In the genomic region with DNA sequence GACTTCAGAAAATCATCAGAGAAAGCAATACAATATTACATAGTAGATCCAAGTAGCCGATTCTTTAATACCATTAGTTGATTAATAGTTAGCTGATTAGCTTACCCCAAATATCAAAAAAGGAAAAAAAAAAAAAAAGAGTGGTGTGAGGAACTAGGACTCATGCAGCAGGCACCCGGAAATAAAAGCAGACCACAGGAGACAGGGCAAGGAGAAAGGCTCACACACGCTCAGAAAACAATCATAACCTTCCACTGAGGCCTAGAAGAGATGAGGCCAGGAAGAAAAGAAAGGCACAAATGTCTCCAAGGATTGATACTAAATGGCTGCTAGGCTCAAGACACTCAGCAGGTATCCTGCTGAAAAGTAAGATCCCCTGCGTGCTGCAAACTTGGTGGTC, we compare ENCODE assay signal across 10 cellular contexts. TPM values are rescaled to one million over a fixed set of nuclear protein-coding genes. Genes with fewer than 3 reads are reported as not detected.
DNase-seq lines count a peak whose midpoint lies in the region; ATAC-seq and TF ChIP-seq lines count a peak whose summit lies in the region.
"Had no signal": no experiment of that assay in that cellular context is flagged by ENCODE, and none has a peak within 500 bp of the region (broad histone marks: within the 10 kb centered on the region; RNA-seq: fewer than 3 reads in every experiment).

No MANE protein-coding gene starts in this region.

- H2BK5ac ChIP-seq in H9 (ENCODE audit: insufficient read length, low read length), result no peak overlapping the region

- H4K8ac ChIP-seq in H9 (replicated peaks; ENCODE audit: insufficient read length, low read depth, low read length), result no peak overlapping the region

- no peak overlapping the region for H3K4me3 Mint-ChIP-seq in H9
- H3K4me3 Mint-ChIP-seq in naive B cell, result peak overlapping the region in 2 of 8 donors; percentile 27 to 34
- H3K4me3 Mint-ChIP-seq: IgD-negative memory B cell had no signal

- H3K9ac ChIP-seq in BLaER1 (no peak overlapping the region), H9 (ENCODE audit: extremely low read depth, insufficient read length, low read length) (no peak overlapping the region)

- WGBS in H9 (ENCODE audit: extremely low coverage, insufficient read length, low lambda C conversion rate), result no CpG with 5 or more reads among the region's 4 CpGs
- WGBS in spleen, 5 donors, result 36 to 50% (median 44%) methylated on average over 4 of the region's 4 CpGs

- no peak overlapping the region for H4K91ac ChIP-seq in H9 (ENCODE audit: insufficient read length, low read depth, low read length)

- no peak for TF ChIP-seq CTCF in H9 (conservative IDR thresholded peaks at IDR 0.05)
- no peak for TF ChIP-seq CTCF in astrocyte of the spinal cord (IDR thresholded peaks at IDR 0.05; ENCODE audit: low read depth, low read length)
- no peak for TF ChIP-seq CTCF in spleen (IDR thresholded peaks at IDR 0.05 in 8 of 11, conservative IDR thresholded peaks at IDR 0.05 in 3 of 11)

- H2AK5ac ChIP-seq in H9 (ENCODE audit: insufficient read length, low read length), result no peak overlapping the region

- H4K20me1 ChIP-seq in BLaER1 (no peaks in the 10 kb centered on the region), H9 (ENCODE audit: control insufficient read depth, insufficient read depth, insufficient read length) (no peaks in the 10 kb centered on the region)

- H3K36me3 ChIP-seq in BLaER1 (peaks cover 5% of the 10 kb centered on the region; the same call in 1 of the 2 replicates), spleen (peaks cover 0 to 8% (median 0%) of the 10 kb centered on the region in 6 donors)
- H3K36me3 ChIP-seq: neutrophil had no signal

- H2AFZ ChIP-seq in H9 (ENCODE audit: low read length), result no peak overlapping the region

- H3K56ac ChIP-seq in H9 (ENCODE audit: insufficient read length, low read depth, low read length), result no peak overlapping the region

- no peak overlapping the region for H3K18ac ChIP-seq in H9 (ENCODE audit: insufficient read length, low read depth, low read length)

- H3K9me3 ChIP-seq in BLaER1 (no peaks in the 10 kb centered on the region), H9 (ENCODE audit: control insufficient read depth, low read depth, low read length) (no peaks in the 10 kb centered on the region), spleen (no peaks in the 10 kb centered on the region)
- H3K9me3 ChIP-seq: neutrophil had no signal

- 0 out of 7 replicates have a peak overlapping the region, but pooled peaks have one; percentile 3 to 40 (median 6) for H3K27ac Mint-ChIP-seq in H9
- H3K27ac Mint-ChIP-seq in naive B cell, result peak overlapping the region in 4 of 6 donors; percentile 24 to 90 (median 37)
- H3K27ac Mint-ChIP-seq: IgD-negative memory B cell had no signal

- no peaks in the 10 kb centered on the region for H3K9me3 Mint-ChIP-seq in H9
- no peaks in the 10 kb centered on the region for H3K9me3 Mint-ChIP-seq in naive B cell
- H3K9me3 Mint-ChIP-seq: IgD-negative memory B cell had no signal

- no peak overlapping the region for H4K5ac ChIP-seq in H9 (ENCODE audit: insufficient read length, low read depth, low read length)

- H3K23ac ChIP-seq in H9 (ENCODE audit: insufficient read length, low read depth, low read length), result no peak overlapping the region

- no peak overlapping the region for H2BK15ac ChIP-seq in H9 (ENCODE audit: low read depth, low read length)

- ATAC-seq in naive B cell (ENCODE audit: low read depth in 2 of 2), result no peak
- no peak for ATAC-seq in activated CD4-positive, CD25-positive, alpha-beta regulatory T cell treated with anti-CD3 and anti-CD28 coated beads, Interleukin-2, amount 50 U/mL, for 24 hours

- H3K4me2 ChIP-seq in BLaER1 (peak overlapping the region; percentile 43), H9 (ENCODE audit: insufficient read depth, insufficient read length, low read length) (no peak overlapping the region)

- H3K79me2 ChIP-seq in H9 (ENCODE audit: insufficient read depth, low read length), result no peaks in the 10 kb centered on the region

- H3K27me3 Mint-ChIP-seq in H9 (ENCODE audit: low read depth) (no peaks in the 10 kb centered on the region), naive B cell (no peaks in the 10 kb centered on the region)
- H3K27me3 Mint-ChIP-seq: IgD-negative memory B cell had no signal

- in situ Hi-C loops in astrocyte of the spinal cord (cut with HindIII; ENCODE audit: low sequenced_read_pairs), result no loop called here

- H2BK20ac ChIP-seq in H9 (ENCODE audit: low read depth, low read length, poor library complexity, severe bottlenecking), result no peak overlapping the region

- H3K14ac ChIP-seq in H9 (ENCODE audit: insufficient read depth, low read length), result no peak overlapping the region

- H3K27me3 ChIP-seq in BLaER1 (no peaks in the 10 kb centered on the region), H9 (ENCODE audit: insufficient read depth, low read length) (no peaks in the 10 kb centered on the region), spleen (replicated peaks in 1 of 7) (no peaks in the 10 kb centered on the region)
- H3K27me3 ChIP-seq: neutrophil had no signal

- no peak overlapping the region for H3K4ac ChIP-seq in H9 (ENCODE audit: low read depth, low read length)

- no peaks in the 10 kb centered on the region for H3K79me1 ChIP-seq in H9 (ENCODE audit: insufficient read depth, low read depth, low read length, poor library complexity, severe bottlenecking)

- no peak overlapping the region for H3K27ac ChIP-seq in BLaER1
- no peak overlapping the region for H3K27ac ChIP-seq in H9 (ENCODE audit: insufficient read length, low read depth, low read length)
- peak overlapping the region in 3 of 8 donors; percentile 34 to 46 (median 42) for H3K27ac ChIP-seq in spleen
- H3K27ac ChIP-seq: neutrophil had no signal

- no peak overlapping the region for H3T11ph ChIP-seq in H9 (ENCODE audit: low read length)

- H3K4me3 ChIP-seq in BLaER1 (no peak overlapping the region), astrocyte of the spinal cord (ENCODE audit: low read depth, low read length) (no peak overlapping the region), spleen (no peak overlapping the region)

- DNase-seq in H9 (no peak), astrocyte of the spinal cord (ENCODE audit: low read depth, low spot score) (peak; percentile 38), naive B cell (no peak), NCI-H2029 (lab: John Stamatoyannopoulos, UW) (no peak), spleen (no peak), NCI-H1417 (lab: John Stamatoyannopoulos, UW) (no peak)

- H3K36me3 Mint-ChIP-seq in H9 (ENCODE audit: insufficient read depth in 1 of 3, low read depth in 3 of 3) (0 out of 7 replicates have a peak, but pooled peaks cover 0 to 4% (median 0%) of the 10 kb centered on the region in 3 experiments), naive B cell (peaks cover 0 to 4% of the 10 kb centered on the region in 2 donors)

- no peak overlapping the region for H2BK12ac ChIP-seq in H9 (ENCODE audit: insufficient read length, low read depth, low read length)

- TF ChIP-seq POLR2A in spleen (IDR thresholded peaks at IDR 0.05), result no peak

- intact Hi-C loops in spleen (cut with DNase I; ENCODE audit: low total_unique reads), result no loop called here

- H3K4me1 ChIP-seq in BLaER1 (peaks cover 8% of the 10 kb centered on the region), H9 (ENCODE audit: insufficient read depth, low read length) (peaks cover 3% of the 10 kb centered on the region; the same call in 1 of the 2 replicates), spleen (peaks cover 0 to 26% (median 18%) of the 10 kb centered on the region in 6 donors)

- H2BK120ac ChIP-seq in H9 (ENCODE audit: low read depth, low read length, poor library complexity, severe bottlenecking), result no peak overlapping the region

- no peaks in the 10 kb centered on the region for H3K23me2 ChIP-seq in H9 (ENCODE audit: insufficient read length, low read depth, low read length, poor library complexity, severe bottlenecking)

- peaks cover 12 to 19% of the 10 kb centered on the region in 2 experiments for H3K4me1 Mint-ChIP-seq in H9
- peaks cover 0 to 11% (median 6%) of the 10 kb centered on the region in 3 donors for H3K4me1 Mint-ChIP-seq in naive B cell

RNA-seq across cellular contexts. Expression of gene TRDMT1, which starts 25.9 kb away (rescaled TPM):
- total RNA-seq in H9 (2021), result 18.8 and 20.2 TPM in 2 replicates
- 10 to 100 TPM in 3 of 6 donors, 1 to 10 TPM in 3; 6.9 to 15.5 (median 9.6) TPM for polyA plus RNA-seq in naive B cell (ENCODE audit: low read depth in 6 of 6)
- 10 to 100 TPM in 6 of 7 donors, 1 to 10 TPM in 1; 9.6 to 40.0 (median 16.3) TPM for total RNA-seq in spleen
- 1 to 10 TPM; 1.6 to 3.1 (median 2.3) TPM for polyA plus RNA-seq in spleen

RNA-seq across cellular contexts. Expression of gene CUBN, which starts 45.9 kb away (rescaled TPM):
- total RNA-seq in H9 (2021) (0.26 and 0.37 TPM in 2 replicates), spleen (10 to 100 TPM in 1 of 7 donors, 1 to 10 TPM in 6; 2.9 to 12.1 (median 6.0) TPM)
- polyA plus RNA-seq in naive B cell (ENCODE audit: low read depth in 6 of 6) (under 1 TPM in 5 of 6 donors, not detected in 1; 0.07 to 0.51 (median 0.34) TPM), spleen (under 1 TPM; 0.24 to 0.61 (median 0.35) TPM)
- polyA plus RNA-seq: IgD-negative memory B cell had no signal

RNA-seq across cellular contexts. Expression of gene VIM, which starts 52.5 kb away (rescaled TPM):
- total RNA-seq in H9 (2021), result 232 and 240 TPM in 2 replicates
- polyA plus RNA-seq in naive B cell (ENCODE audit: low read depth in 6 of 6), result 100 to 1,000 TPM in 5 of 6 donors, 10 to 100 TPM in 1; 41.1 to 171 (median 131) TPM
- total RNA-seq in spleen, result 1,000 to 10,000 TPM; 1,061 to 2,377 (median 1,594) TPM
- 100 to 1,000 TPM; 510 to 672 (median 660) TPM for polyA plus RNA-seq in spleen
